Comparison of ENCODE assay signal across 1 cellular context in genomic region chr10:77828376-77828775, GRCh38.
TF ChIP-seq lines count a peak whose summit lies in the region.

No MANE protein-coding gene starts in this region.

TF ChIP-seq in HEK293, 187 proteins besides CTCF, POLR2A, EP300 and RAD21 (continued from another document):
- peak; percentile 76; the same call in 1 of the 2 replicates for TF ChIP-seq SCRT1 (tag by site-specific recombination; IDR thresholded peaks at IDR 0.05; ENCODE audit: borderline replicate concordance)
- peak; percentile 90 for TF ChIP-seq SCRT2 (tag by site-specific recombination; IDR thresholded peaks at IDR 0.05)
